In the genomic region with DNA sequence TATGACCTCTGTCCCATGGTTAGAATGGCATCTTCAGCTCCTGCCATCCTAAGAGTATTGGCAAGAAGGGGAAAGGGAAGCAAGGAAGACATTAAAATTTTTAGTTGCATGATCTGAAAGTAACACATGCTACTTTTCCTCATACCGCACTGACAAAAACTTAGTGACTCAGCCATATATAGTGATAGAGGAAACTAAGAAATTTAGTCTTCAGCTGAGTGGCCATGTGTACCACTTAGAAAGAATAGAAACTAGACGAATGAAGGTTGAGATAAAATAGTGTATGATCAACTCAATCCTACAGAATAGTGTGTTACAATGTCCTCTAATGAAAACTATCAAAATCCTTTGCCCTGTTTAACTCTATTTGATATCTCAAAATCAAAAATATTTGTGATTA, we compare ENCODE assay signal across 19 cellular contexts.
"Had no signal": no experiment of that assay in that cellular context is flagged by ENCODE, and none has a peak within 500 bp of the region (broad histone marks: within the 10 kb centered on the region; RNA-seq: fewer than 3 reads in every experiment).

No MANE protein-coding gene starts in this region.

- H3K27ac ChIP-seq: esophagus squamous epithelium, right atrium auricular region had no signal

- H3K27ac Mint-ChIP-seq: activated CD4-positive, alpha-beta T cell treated with anti-CD3 and anti-CD28 coated beads, Interleukin-2, amount 10 ng/mL, durations not matched to agents 24 days and 14 days; activated naive CD8-positive, alpha-beta T cell treated with anti-CD3 and anti-CD28 coated beads for 36 hours; activated T-cell treated with anti-CD3 and anti-CD28 coated beads, Interleukin-2, amount 50 U/mL, for 72 hours; brain; nephron; WTC11 had no signal

- H3K4me3 Mint-ChIP-seq: activated CD4-positive, alpha-beta T cell treated with anti-CD3 and anti-CD28 coated beads, Interleukin-2, amount 10 ng/mL, durations not matched to agents 24 days and 14 days; activated naive CD8-positive, alpha-beta T cell treated with anti-CD3 and anti-CD28 coated beads for 36 hours; activated T-cell treated with anti-CD3 and anti-CD28 coated beads, Interleukin-2, amount 50 U/mL, for 72 hours; brain; nephron; type B pancreatic cell; WTC11 had no signal

- H3K4me1 Mint-ChIP-seq: nephron had no signal

- H3K27me3 Mint-ChIP-seq: activated CD4-positive, alpha-beta T cell treated with anti-CD3 and anti-CD28 coated beads, Interleukin-2, amount 10 ng/mL, durations not matched to agents 24 days and 14 days; activated naive CD8-positive, alpha-beta T cell treated with anti-CD3 and anti-CD28 coated beads for 36 hours; brain; type B pancreatic cell had no signal

- H3K9me3 Mint-ChIP-seq: activated naive CD8-positive, alpha-beta T cell treated with anti-CD3 and anti-CD28 coated beads for 36 hours had no signal

- DNase-seq: activated CD4-positive, alpha-beta T cell treated with anti-CD3 and anti-CD28 coated beads, Interleukin-2, amount 10 ng/mL, durations not matched to agents 24 days and 14 days; activated CD8-positive, alpha-beta memory T cell treated with anti-CD3 and anti-CD28 coated beads, Interleukin-2, amount 50 U/mL, for 48 hours; activated naive CD8-positive, alpha-beta T cell treated with anti-CD3 and anti-CD28 coated beads for 36 hours; activated T-cell treated with anti-CD3 and anti-CD28 coated beads, Interleukin-2, amount 50 U/mL, for 72 hours; amygdala; central memory CD4-positive, alpha-beta T cell; colonic mucosa; esophagus squamous epithelium; hippocampal formation; mesendoderm; occipital lobe; stimulated activated CD4-positive, alpha-beta T cell treated with anti-CD3 and anti-CD28 coated beads, Interleukin-15, amount 100 ng/mL, for 24 hours; stimulated activated CD4-positive, alpha-beta T cell treated with anti-CD3 and anti-CD28 coated beads, Interleukin-4, amount 100 ng/mL, for 1 hour; stimulated activated naive CD4-positive, alpha-beta T cell treated with Interleukin-2 at 50 U/mL for 16 hours had no signal

- ATAC-seq: activated T-cell treated with anti-CD3 and anti-CD28 coated beads, Interleukin-2, amount 50 U/mL, for 72 hours; WTC11 had no signal
